16 cellular contexts compared by ENCODE assay signal in genomic region chr6:99195986-99196655, GRCh38.
DNase-seq lines count a peak whose midpoint lies in the region; ATAC-seq and TF ChIP-seq lines count a peak whose summit lies in the region.
"Had no signal": no experiment of that assay in that cellular context is flagged by ENCODE, and none has a peak within 500 bp of the region (broad histone marks: within the 10 kb centered on the region; RNA-seq: fewer than 3 reads in every experiment).

No MANE protein-coding gene starts in this region.

- in situ Hi-C loops in G401 (cut with HindIII; ENCODE audit: low sequenced_read_pairs) = no loop called here

- CTCF ChIA-PET in RWPE1 (lab: Yijun Ruan, JAX) = no interaction called here

- peak; percentile 75 for DNase-seq in G401 (ENCODE audit: low spot score)
- peak; percentile 13 for DNase-seq in RWPE1 (ENCODE audit: low spot score)
- peak; percentile 24 for DNase-seq in iPS-NIHi11 (ENCODE audit: low spot score)
- peak; percentile 48 for DNase-seq in left lobe of liver (ENCODE audit: low spot score)
- no peak for DNase-seq in 8988T
- DNase-seq in left colon = no peak
- DNase-seq: Calu3; CD4-positive, alpha-beta T cell; DMS 273 treated with DMSO at 0.1 percent for 48 hours; H7 had no signal

- no peaks in the 10 kb centered on the region for H3K27me3 Mint-ChIP-seq in stimulated activated memory B cell treated with anti-CD40 and anti-IgM and Interleukin-4, amounts not matched to agents 10 μg/mL and 1 μg/mL and 100 μg/mL, for 72 hours
- H3K27me3 Mint-ChIP-seq: CD4-positive, alpha-beta T cell had no signal

- H3K27ac ChIP-seq in RWPE1 = no peak overlapping the region
- H3K27ac ChIP-seq: HL-60 had no signal

- H3K36me3 Mint-ChIP-seq in stimulated activated memory B cell treated with anti-CD40 and anti-IgM and Interleukin-4, amounts not matched to agents 10 μg/mL and 1 μg/mL and 100 μg/mL, for 72 hours = no peaks in the 10 kb centered on the region

- no peak overlapping the region for H3K4me3 Mint-ChIP-seq in stimulated activated memory B cell treated with anti-CD40 and anti-IgM and Interleukin-4, amounts not matched to agents 10 μg/mL and 1 μg/mL and 100 μg/mL, for 72 hours
- H3K4me3 Mint-ChIP-seq: B cell; CD4-positive, alpha-beta T cell; GM23338 had no signal

- no peaks in the 10 kb centered on the region for H3K4me1 Mint-ChIP-seq in stimulated activated memory B cell treated with anti-CD40 and anti-IgM and Interleukin-4, amounts not matched to agents 10 μg/mL and 1 μg/mL and 100 μg/mL, for 72 hours
- H3K4me1 Mint-ChIP-seq: B cell, GM23338 had no signal

- no peak for TF ChIP-seq CTCF in RWPE1 (conservative IDR thresholded peaks at IDR 0.05; ENCODE audit: low read depth)

- ATAC-seq in left lobe of liver (peak; percentile 82), left colon (no peak), GM19395 (IDR thresholded peaks at IDR 0.05; ENCODE audit: unreplicated experiment) (no peak)
- ATAC-seq in stimulated activated memory B cell treated with anti-CD40 and anti-IgM and Interleukin-4, amounts not matched to agents 10 μg/mL and 1 μg/mL and 100 μg/mL, for 72 hours = no peak
- ATAC-seq: GM12878, GM23338 had no signal

- POLR2A ChIA-PET in RWPE1 (lab: Yijun Ruan, JAX; ENCODE audit: low non-redundant PET) = no interaction called here

- intact Hi-C loops in left colon (cut with DNase I, micrococcal nuclease) = no loop called here

- H3K27ac Mint-ChIP-seq in stimulated activated memory B cell treated with anti-CD40 and anti-IgM and Interleukin-4, amounts not matched to agents 10 μg/mL and 1 μg/mL and 100 μg/mL, for 72 hours = no peak overlapping the region
- H3K27ac Mint-ChIP-seq: B cell; CD4-positive, alpha-beta T cell; GM23338 had no signal

- peaks cover 3% of the 10 kb centered on the region for H3K9me3 Mint-ChIP-seq in stimulated activated memory B cell treated with anti-CD40 and anti-IgM and Interleukin-4, amounts not matched to agents 10 μg/mL and 1 μg/mL and 100 μg/mL, for 72 hours
- H3K9me3 Mint-ChIP-seq: CD4-positive, alpha-beta T cell had no signal

Comparison
In these comparisons a context has a peak if more than half of its experiments do, and no peak if none do; other contexts are left out.
1. DNase-seq: peak in G401 (single experiment), RWPE1 (single experiment), iPS-NIHi11 (single experiment) and left lobe of liver (single experiment); none in 8988T (single experiment) and left colon (0 of 2).